20 cellular contexts compared by ENCODE assay signal in genomic region chr13:44329909-44330545, GRCh38.
"Had no signal": no experiment of that assay in that cellular context is flagged by ENCODE, and none has a peak within 500 bp of the region (broad histone marks: within the 10 kb centered on the region; RNA-seq: fewer than 3 reads in every experiment).

No MANE protein-coding gene starts in this region.

- H3K4me1 Mint-ChIP-seq: central memory CD8-positive, alpha-beta T cell had no signal

- H3K4me3 ChIP-seq: esophagus squamous epithelium, gastroesophageal sphincter, pancreas, stomach had no signal

- H3K4me3 Mint-ChIP-seq: central memory CD8-positive, alpha-beta T cell; naive thymus-derived CD4-positive, alpha-beta T cell; neural crest cell; type B pancreatic cell had no signal

- H3K27me3 ChIP-seq: esophagus squamous epithelium, gastroesophageal sphincter, pancreas, stomach had no signal

- H3K27ac ChIP-seq: epithelial cell of prostate, esophagus squamous epithelium, pancreas had no signal

- H3K36me3 Mint-ChIP-seq: naive thymus-derived CD4-positive, alpha-beta T cell; type B pancreatic cell had no signal

- H3K36me3 ChIP-seq: esophagus squamous epithelium, gastroesophageal sphincter, pancreas, stomach had no signal

- DNase-seq: cortex of kidney; effector memory CD4-positive, alpha-beta T cell; esophagus squamous epithelium; foreskin fibroblast; hippocampal formation; kidney glomerular epithelial cell; mesendoderm; naive thymus-derived CD4-positive, alpha-beta T cell; nucleus accumbens; pancreas; small intestine; stimulated activated CD4-positive, alpha-beta T cell treated with anti-CD3 and anti-CD28 coated beads, Interleukin-12 subunit alpha, Interleukin-12 subunit beta, amount 100 ng/mL, for 4 hours; stimulated activated naive CD4-positive, alpha-beta T cell; stomach had no signal

- H3K27ac Mint-ChIP-seq: naive thymus-derived CD4-positive, alpha-beta T cell; progenitor cell of endocrine pancreas; type B pancreatic cell had no signal

- H3K9me3 Mint-ChIP-seq: type B pancreatic cell had no signal

- H3K4me1 ChIP-seq: pancreas had no signal
